Comparison of ENCODE assay signal across 11 cellular contexts in genomic region chr1:67771152-67771551, GRCh38.
DNase-seq lines count a peak whose midpoint lies in the region; TF ChIP-seq lines count a peak whose summit lies in the region.
"Had no signal": no experiment of that assay in that cellular context is flagged by ENCODE, and none has a peak within 500 bp of the region (broad histone marks: within the 10 kb centered on the region; RNA-seq: fewer than 3 reads in every experiment).

No MANE protein-coding gene starts in this region.

- DNase-seq in DMS 273 (lab: John Stamatoyannopoulos, UW; ENCODE audit: unreplicated experiment): peak; percentile 11
- no peak for DNase-seq in DMS 273 treated with DMSO at 0.1 percent for 48 hours (lab: John Stamatoyannopoulos, UW)
- peak; percentile 19 for DNase-seq in RPMI7951 (ENCODE audit: low read depth)
- peak; percentile 41 for DNase-seq in fibroblast of gingiva (ENCODE audit: low read depth)
- DNase-seq in stomach: peak; percentile 74
- DNase-seq in endothelial cell (ENCODE audit: low spot score): no peak
- DNase-seq in activated CD4-positive, alpha-beta memory T cell treated with anti-CD3 and anti-CD28 coated beads for 36 hours: no peak
- no peak for DNase-seq in activated gamma-delta T cell treated with Interleukin-2 at 50 U/mL for 16 hours
- DNase-seq: 8988T, NCI-H1436, SHP77 treated with DMSO at 0.1 percent for 48 hours had no signal

- 66 to 75% (median 66%) methylated on average over 6 of the region's 6 CpGs for WGBS in stomach, 5 donors

- no peaks in the 10 kb centered on the region for H3K27me3 ChIP-seq in stomach

- POLR2A ChIA-PET in activated CD4-positive, alpha-beta memory T cell treated with anti-CD3 and anti-CD28 coated beads for 36 hours (lab: Charles Lee): no interaction called here

- no peak overlapping the region for H3K4me3 ChIP-seq in stomach

- peaks cover 0 to 31% (median 12%) of the 10 kb centered on the region in 4 donors for H3K36me3 ChIP-seq in stomach

- CTCF ChIA-PET in activated CD4-positive, alpha-beta memory T cell treated with anti-CD3 and anti-CD28 coated beads for 36 hours (lab: Charles Lee): interaction anchor here (1.5 to 1.6 kb wide), 2 partner anchors 11 to 210 kb away, joined by 8 to 9 read pairs; no protein-coding TSS in a partner anchor

- peaks cover 2% of the 10 kb centered on the region for H3K27me3 Mint-ChIP-seq in endothelial cell (ENCODE audit: unreplicated experiment)
- peaks cover 38% of the 10 kb centered on the region for H3K27me3 Mint-ChIP-seq in activated CD4-positive, alpha-beta memory T cell treated with anti-CD3 and anti-CD28 coated beads for 36 hours

- H3K27ac ChIP-seq in stomach: peak overlapping the region; percentile 10 to 82 (median 41)

- H3K9me3 ChIP-seq in stomach: no peaks in the 10 kb centered on the region

- no peak overlapping the region for H3K4me3 Mint-ChIP-seq in endothelial cell (ENCODE audit: unreplicated experiment)
- H3K4me3 Mint-ChIP-seq in activated CD4-positive, alpha-beta memory T cell treated with anti-CD3 and anti-CD28 coated beads for 36 hours: no peak overlapping the region

- no peak for TF ChIP-seq POLR2A in stomach (IDR thresholded peaks at IDR 0.05)

- no peak for TF ChIP-seq EP300 in stomach (IDR thresholded peaks at IDR 0.05)

- intact Hi-C loops in stomach (cut with DNase I; ENCODE audit: low total_unique reads): no loop called here
- intact Hi-C loops in activated CD4-positive, alpha-beta memory T cell treated with anti-CD3 and anti-CD28 coated beads for 36 hours (cut with micrococcal nuclease): no loop called here

- H3K4me1 ChIP-seq in stomach: peaks cover 6 to 38% (median 21%) of the 10 kb centered on the region in 4 donors

- peaks cover 12% of the 10 kb centered on the region for H3K36me3 Mint-ChIP-seq in endothelial cell (ENCODE audit: low read depth, unreplicated experiment)
- no peaks in the 10 kb centered on the region for H3K36me3 Mint-ChIP-seq in activated CD4-positive, alpha-beta memory T cell treated with anti-CD3 and anti-CD28 coated beads for 36 hours

- no peaks in the 10 kb centered on the region for H3K9me3 Mint-ChIP-seq in endothelial cell (ENCODE audit: unreplicated experiment)
- H3K9me3 Mint-ChIP-seq in activated CD4-positive, alpha-beta memory T cell treated with anti-CD3 and anti-CD28 coated beads for 36 hours: no peaks in the 10 kb centered on the region

- TF ChIP-seq CTCF in stomach (IDR thresholded peaks at IDR 0.05) (peak in 3 of 7 experiments; percentile 9 to 17 (median 12)), endothelial cell (IDR thresholded peaks at IDR 0.05; ENCODE audit: unreplicated experiment) (no peak)

- H3K27ac Mint-ChIP-seq in endothelial cell (ENCODE audit: unreplicated experiment): no peak overlapping the region
- H3K27ac Mint-ChIP-seq in activated CD4-positive, alpha-beta memory T cell treated with anti-CD3 and anti-CD28 coated beads for 36 hours: no peak overlapping the region

- H3K4me1 Mint-ChIP-seq in endothelial cell (ENCODE audit: unreplicated experiment): peaks cover 2% of the 10 kb centered on the region
- peaks cover 12% of the 10 kb centered on the region for H3K4me1 Mint-ChIP-seq in activated CD4-positive, alpha-beta memory T cell treated with anti-CD3 and anti-CD28 coated beads for 36 hours (ENCODE audit: low read depth)

Comparison
In these comparisons a context has a peak if more than half of its experiments do, and no peak if none do; other contexts are left out.
1. DNase-seq: peak in DMS 273 (single experiment), RPMI7951 (single experiment), fibroblast of gingiva (single experiment) and stomach (single experiment); none in DMS 273 treated with DMSO at 0.1 percent for 48 hours (single experiment), endothelial cell (single experiment), activated CD4-positive, alpha-beta memory T cell treated with anti-CD3 and anti-CD28 coated beads for 36 hours (single experiment) and activated gamma-delta T cell treated with Interleukin-2 at 50 U/mL for 16 hours (single experiment).